In genomic region chr15:46089438-46090044, GRCh38 we compare ENCODE assay signal across 18 cellular contexts.
"Had no signal": no experiment of that assay in that cellular context is flagged by ENCODE, and none has a peak within 500 bp of the region (broad histone marks: within the 10 kb centered on the region; RNA-seq: fewer than 3 reads in every experiment).

No MANE protein-coding gene starts in this region.

- H3K36me3 Mint-ChIP-seq: naive thymus-derived CD4-positive, alpha-beta T cell had no signal

- H3K4me1 Mint-ChIP-seq: activated CD4-positive, alpha-beta memory T cell treated with anti-CD3 and anti-CD28 coated beads, Interleukin-2, amount 10 ng/mL, durations not matched to agents 7 days and 5 days; activated CD4-positive, alpha-beta T cell treated with anti-CD3 and anti-CD28 coated beads for 36 hours had no signal

- H3K4me3 Mint-ChIP-seq: activated CD4-positive, alpha-beta memory T cell treated with anti-CD3 and anti-CD28 coated beads, Interleukin-2, amount 10 ng/mL, durations not matched to agents 7 days and 5 days; activated CD4-positive, alpha-beta T cell treated with anti-CD3 and anti-CD28 coated beads for 36 hours; activated T-cell treated with anti-CD3 and anti-CD28 coated beads, Interleukin-2, amount 50 U/mL, for 24 hours; naive thymus-derived CD4-positive, alpha-beta T cell had no signal

- ATAC-seq: activated CD4-positive, alpha-beta T cell treated with anti-CD3 and anti-CD28 coated beads for 36 hours; mucosa of descending colon; naive thymus-derived CD4-positive, alpha-beta T cell had no signal

- H3K27me3 ChIP-seq: esophagus muscularis mucosa, transverse colon, vagina had no signal

- H3K27me3 Mint-ChIP-seq: activated CD4-positive, alpha-beta memory T cell treated with anti-CD3 and anti-CD28 coated beads, Interleukin-2, amount 10 ng/mL, durations not matched to agents 7 days and 5 days; activated CD4-positive, alpha-beta T cell treated with anti-CD3 and anti-CD28 coated beads for 36 hours; activated T-cell treated with anti-CD3 and anti-CD28 coated beads, Interleukin-2, amount 50 U/mL, for 24 hours had no signal

- H3K27ac ChIP-seq: esophagus muscularis mucosa, transverse colon, vagina, WERI-Rb-1 had no signal

- H3K4me3 ChIP-seq: esophagus muscularis mucosa, mucosa of descending colon, transverse colon, vagina had no signal

- H3K9me3 Mint-ChIP-seq: activated CD4-positive, alpha-beta memory T cell treated with anti-CD3 and anti-CD28 coated beads, Interleukin-2, amount 10 ng/mL, durations not matched to agents 7 days and 5 days had no signal

- H3K36me3 ChIP-seq: esophagus muscularis mucosa, transverse colon, vagina, WERI-Rb-1 had no signal

- DNase-seq: activated CD4-positive, alpha-beta memory T cell treated with anti-CD3 and anti-CD28 coated beads, Interleukin-2, amount 10 ng/mL, durations not matched to agents 7 days and 5 days; activated CD4-positive, alpha-beta T cell treated with anti-CD3 and anti-CD28 coated beads for 36 hours; activated naive CD4-positive, alpha-beta T cell treated with anti-CD3 and anti-CD28 coated beads, Interleukin-2, amount 50 U/mL, for 16 hours; activated T-cell treated with anti-CD3 and anti-CD28 coated beads, Interleukin-2, amount 50 U/mL, for 24 hours; head of caudate nucleus; mammary epithelial cell; mucosa of descending colon; naive thymus-derived CD4-positive, alpha-beta T cell; posterior cingulate gyrus; right cardiac atrium; small intestine; stimulated activated CD4-positive, alpha-beta T cell treated with anti-CD3 and anti-CD28 coated beads, Interleukin-4, amount 100 ng/mL, for 4 hours; stimulated activated CD8-positive, alpha-beta memory T cell treated with anti-CD3 and anti-CD28 coated beads, Interleukin-4, amount 100 ng/mL, for 48 hours; stimulated activated naive CD4-positive, alpha-beta T cell treated with Interleukin-2 at 50 U/mL for 16 hours; transverse colon; WERI-Rb-1 had no signal

- H3K27ac Mint-ChIP-seq: activated CD4-positive, alpha-beta memory T cell treated with anti-CD3 and anti-CD28 coated beads, Interleukin-2, amount 10 ng/mL, durations not matched to agents 7 days and 5 days; activated CD4-positive, alpha-beta T cell treated with anti-CD3 and anti-CD28 coated beads for 36 hours; activated T-cell treated with anti-CD3 and anti-CD28 coated beads, Interleukin-2, amount 50 U/mL, for 24 hours; naive thymus-derived CD4-positive, alpha-beta T cell had no signal

- H3K4me1 ChIP-seq: esophagus muscularis mucosa, transverse colon, vagina had no signal

- H3K9me3 ChIP-seq: esophagus muscularis mucosa, mucosa of descending colon, transverse colon, vagina had no signal
